Comparison of ENCODE assay signal across 8 cellular contexts in genomic region chr7:76048668-76048988, GRCh38. TPM values are rescaled to one million over a fixed set of nuclear protein-coding genes. Genes with fewer than 3 reads are reported as not detected.
DNase-seq lines count a peak whose midpoint lies in the region; ATAC-seq and TF ChIP-seq lines count a peak whose summit lies in the region.

No MANE protein-coding gene starts in this region.

- TF ChIP-seq POLR2A in breast epithelium (IDR thresholded peaks at IDR 0.05) (no peak), transverse colon (IDR thresholded peaks at IDR 0.05) (no peak)

- H3K4me2 ChIP-seq in BLaER1 (peak overlapping the region; percentile 86), OCI-LY7 (ENCODE audit: low read length) (peak overlapping the region; percentile 91)

- CTCF ChIA-PET in OCI-LY7 (lab: Charles Lee; ENCODE audit: unreplicated experiment): no interaction called here

- TF ChIP-seq EP300 in transverse colon (IDR thresholded peaks at IDR 0.05; ENCODE audit: low read depth): no peak

- H3K79me2 ChIP-seq in OCI-LY7 (ENCODE audit: insufficient read depth, low read depth, low read length): peaks cover 72% of the 10 kb centered on the region

- H3K27me3 ChIP-seq in BLaER1: no peaks in the 10 kb centered on the region
- no peaks in the 10 kb centered on the region for H3K27me3 ChIP-seq in breast epithelium
- no peaks in the 10 kb centered on the region for H3K27me3 ChIP-seq in lower lobe of right lung (ENCODE audit: low read depth)
- H3K27me3 ChIP-seq in transverse colon: no peaks in the 10 kb centered on the region

- no peaks in the 10 kb centered on the region for H3K9me3 ChIP-seq in BLaER1
- H3K9me3 ChIP-seq in OCI-LY7 (ENCODE audit: low read length): no peaks in the 10 kb centered on the region
- no peaks in the 10 kb centered on the region for H3K9me3 ChIP-seq in breast epithelium
- no peaks in the 10 kb centered on the region for H3K9me3 ChIP-seq in lower lobe of right lung
- H3K9me3 ChIP-seq in transverse colon: no peaks in the 10 kb centered on the region

- H3K27ac ChIP-seq in BLaER1 (peak overlapping the region; percentile 96), OCI-LY7 (ENCODE audit: low read depth, low read length, poor library complexity, severe bottlenecking) (peak overlapping the region; percentile 74), breast epithelium (peak overlapping the region; percentile 92 to 95), lower lobe of right lung (peak overlapping the region; percentile 97), transverse colon (peak overlapping the region; percentile 90 to 97 (median 94))

- POLR2A ChIA-PET in OCI-LY7 (lab: Charles Lee): interaction anchor here (1.2 to 1.5 kb wide), 3 partner anchors 18 to 28 kb away, joined by 3 to 4 read pairs (median 4); no protein-coding TSS in a partner anchor

- no peaks in the 10 kb centered on the region for H3K9me2 ChIP-seq in OCI-LY7 (ENCODE audit: insufficient read depth, low read length)

- H3K36me3 ChIP-seq in BLaER1 (peaks cover 63% of the 10 kb centered on the region), OCI-LY7 (ENCODE audit: insufficient read depth, low read length) (peaks cover 39% of the 10 kb centered on the region), breast epithelium (no peaks in the 10 kb centered on the region), lower lobe of right lung (peaks cover 8% of the 10 kb centered on the region), transverse colon (no peaks in the 10 kb centered on the region)

- peak overlapping the region; percentile 64; the same call in 1 of the 2 replicates for H2AFZ ChIP-seq in OCI-LY7 (ENCODE audit: low read length)

- intact Hi-C loops in OCI-LY7 (cut with micrococcal nuclease; ENCODE audit: unreplicated experiment) (loop anchor here (5.0 kb wide), 1 partner anchor 309 kb away; the partner anchor contains the start of gene YWHAG), breast epithelium (cut with DNase I; ENCODE audit: low total_unique reads) (no loop called here), lower lobe of right lung (cut with DNase I) (no loop called here), transverse colon (cut with DNase I; ENCODE audit: low total_unique reads) (no loop called here)

- TF ChIP-seq CTCF in OCI-LY7 (conservative IDR thresholded peaks at IDR 0.05; ENCODE audit: low read length) (no peak), breast epithelium (IDR thresholded peaks at IDR 0.05) (no peak), lower lobe of right lung (IDR thresholded peaks at IDR 0.05) (no peak), transverse colon (IDR thresholded peaks at IDR 0.05) (peak in 2 of 5 experiments; percentile 5 to 36)

- in situ Hi-C loops in transverse colon (cut with MboI; ENCODE audit: low pct_ligation_motif_present in 1 of 4, low pct_unique_long_range_greater_than_20kb in 1 of 4, low sequenced_read_pairs in 3 of 4): no loop called here

- WGBS in transverse colon (ENCODE audit: low coverage in 1 of 2), 2 donors: 4 to 20% methylated on average over 1 to 9 of the region's 9 CpGs

- ATAC-seq in GM21723 (IDR thresholded peaks at IDR 0.05; ENCODE audit: unreplicated experiment): peak; percentile 16
- peak; percentile 53 to 63 for ATAC-seq in lower lobe of right lung
- ATAC-seq in HG03460 (IDR thresholded peaks at IDR 0.05; ENCODE audit: unreplicated experiment): no peak
- ATAC-seq in GM21390 (IDR thresholded peaks at IDR 0.05; ENCODE audit: unreplicated experiment): no peak

- DNase-seq in OCI-LY7 (ENCODE audit: low spot score) (peak; percentile 83), breast epithelium (ENCODE audit: low spot score in 2 of 2) (no peak), lower lobe of right lung (peak; percentile 61), transverse colon (peak; percentile 19)

- BruUV-seq in OCI-LY7 (replicated peaks; lab: Mats Ljungman, UMichigan): no TSS peak

- H3K4me3 ChIP-seq in BLaER1: peak overlapping the region; percentile 92
- peak overlapping the region; percentile 96 for H3K4me3 ChIP-seq in OCI-LY7 (ENCODE audit: low read depth, low read length, poor library complexity, severe bottlenecking)
- H3K4me3 ChIP-seq in breast epithelium: peak overlapping the region; percentile 89 to 98 (median 97)
- peak overlapping the region; percentile 99 for H3K4me3 ChIP-seq in lower lobe of right lung
- peak overlapping the region; percentile 67 to 99 (median 82) for H3K4me3 ChIP-seq in transverse colon

- H4K20me1 ChIP-seq in BLaER1 (peaks cover 69% of the 10 kb centered on the region), OCI-LY7 (ENCODE audit: insufficient read depth, low read length) (peaks cover 20% of the 10 kb centered on the region)

- H3K9ac ChIP-seq in BLaER1: peak overlapping the region; percentile 95

- peaks cover 31% of the 10 kb centered on the region for H3K4me1 ChIP-seq in BLaER1
- peaks cover 7% of the 10 kb centered on the region for H3K4me1 ChIP-seq in OCI-LY7 (ENCODE audit: insufficient read depth, low read length, poor library complexity, severe bottlenecking)
- H3K4me1 ChIP-seq in breast epithelium: peaks cover 0 to 7% of the 10 kb centered on the region in 2 donors
- peaks cover 14% of the 10 kb centered on the region for H3K4me1 ChIP-seq in lower lobe of right lung
- H3K4me1 ChIP-seq in transverse colon: peaks cover 14 to 40% (median 24%) of the 10 kb centered on the region in 4 donors

RNA-seq across cellular contexts. Expression of gene MDH2, which starts 0.7 kb away (rescaled TPM):
- total RNA-seq in OCI-LY7 (2014; rRNA removed; shearing (Covaris generic)): 110 and 155 TPM in 2 replicates
- 253 and 263 TPM in 2 replicates for total RNA-seq in OCI-LY7 (2022)
- total RNA-seq in breast epithelium: 10 to 100 TPM; 52.0 to 63.3 (median 61.8) TPM
- total RNA-seq in lower lobe of right lung: 107 TPM
- total RNA-seq in transverse colon: 100 to 1,000 TPM; 144 to 308 (median 152) TPM

RNA-seq across cellular contexts. Expression of gene STYXL1, which starts 0.8 kb away (rescaled TPM):
- total RNA-seq in OCI-LY7 (2014; rRNA removed; shearing (Covaris generic)): 19.4 and 27.6 TPM in 2 replicates
- total RNA-seq in OCI-LY7 (2022) (37.4 and 40.9 TPM in 2 replicates), breast epithelium (10 to 100 TPM; 27.5 to 38.3 (median 28.3) TPM), lower lobe of right lung (25.6 TPM), transverse colon (10 to 100 TPM in 2 of 4 donors, 1 to 10 TPM in 2; 3.4 to 51.9 (median 20.9) TPM)

RNA-seq across cellular contexts. Expression of gene TMEM120A, which starts 54.2 kb away (rescaled TPM):
- total RNA-seq in OCI-LY7 (2014; rRNA removed; shearing (Covaris generic)): 12.4 and 18.1 TPM in 2 replicates
- total RNA-seq in OCI-LY7 (2022) (22.1 and 23.0 TPM in 2 replicates), breast epithelium (10 to 100 TPM; 27.2 to 52.0 (median 42.9) TPM), lower lobe of right lung (42.7 TPM), transverse colon (100 to 1,000 TPM in 1 of 4 donors, 10 to 100 TPM in 3; 57.6 to 119 (median 92.0) TPM)

Comparison
In these comparisons a context has a peak if more than half of its experiments do, and no peak if none do; other contexts are left out.
1. ATAC-seq: peak in GM21723 (single experiment) and lower lobe of right lung (2 of 2); none in HG03460 (single experiment) and GM21390 (single experiment).
2. DNase-seq: peak in OCI-LY7 (single experiment), lower lobe of right lung (single experiment) and transverse colon (single experiment); none in breast epithelium (0 of 2).
3. Peak in every context shown above with its lines, with median percentiles within 50 percentile points of each other: H3K27ac ChIP-seq and H3K4me3 ChIP-seq.